Comparison of ENCODE assay signal across 8 cellular contexts in the genomic region with DNA sequence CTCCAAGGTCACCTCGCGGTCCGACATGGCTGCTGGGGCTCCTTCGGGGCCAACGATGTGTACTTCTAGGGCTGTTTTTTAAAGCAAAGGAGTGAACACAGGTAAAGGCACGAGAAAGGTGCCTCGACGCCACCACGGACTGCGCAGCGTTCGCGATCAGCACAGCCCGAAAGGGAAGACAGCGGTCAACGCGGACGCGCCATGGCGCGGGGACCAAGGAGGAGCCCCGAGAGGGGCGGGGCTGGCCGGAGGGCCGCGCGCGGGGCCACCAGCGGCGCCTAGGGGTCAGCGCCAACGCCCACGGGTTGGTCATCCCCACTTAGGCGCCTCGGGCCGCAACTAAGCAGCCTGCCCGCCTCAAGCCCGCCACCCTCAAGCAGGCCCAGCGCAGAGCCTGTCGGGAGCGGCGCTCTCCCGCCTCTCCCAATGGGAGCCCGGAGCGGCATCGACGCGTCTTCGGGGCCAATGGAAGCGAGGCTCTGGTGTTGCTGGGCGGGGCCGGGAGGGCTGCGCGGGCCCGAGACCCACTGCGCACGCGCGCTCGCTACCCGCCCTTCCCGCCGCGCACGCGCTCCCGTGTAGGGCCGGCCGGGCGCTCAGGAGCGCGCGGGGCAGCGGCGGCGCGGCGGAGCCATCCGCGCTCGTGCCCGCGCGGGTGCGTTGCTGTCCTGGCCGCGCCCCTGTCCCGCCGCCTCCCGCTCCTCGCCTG. TPM values are rescaled to one million over a fixed set of nuclear protein-coding genes. Genes with fewer than 3 reads are reported as not detected.
DNase-seq lines count a peak whose midpoint lies in the region; ATAC-seq and TF ChIP-seq lines count a peak whose summit lies in the region.

A gene with protein sequence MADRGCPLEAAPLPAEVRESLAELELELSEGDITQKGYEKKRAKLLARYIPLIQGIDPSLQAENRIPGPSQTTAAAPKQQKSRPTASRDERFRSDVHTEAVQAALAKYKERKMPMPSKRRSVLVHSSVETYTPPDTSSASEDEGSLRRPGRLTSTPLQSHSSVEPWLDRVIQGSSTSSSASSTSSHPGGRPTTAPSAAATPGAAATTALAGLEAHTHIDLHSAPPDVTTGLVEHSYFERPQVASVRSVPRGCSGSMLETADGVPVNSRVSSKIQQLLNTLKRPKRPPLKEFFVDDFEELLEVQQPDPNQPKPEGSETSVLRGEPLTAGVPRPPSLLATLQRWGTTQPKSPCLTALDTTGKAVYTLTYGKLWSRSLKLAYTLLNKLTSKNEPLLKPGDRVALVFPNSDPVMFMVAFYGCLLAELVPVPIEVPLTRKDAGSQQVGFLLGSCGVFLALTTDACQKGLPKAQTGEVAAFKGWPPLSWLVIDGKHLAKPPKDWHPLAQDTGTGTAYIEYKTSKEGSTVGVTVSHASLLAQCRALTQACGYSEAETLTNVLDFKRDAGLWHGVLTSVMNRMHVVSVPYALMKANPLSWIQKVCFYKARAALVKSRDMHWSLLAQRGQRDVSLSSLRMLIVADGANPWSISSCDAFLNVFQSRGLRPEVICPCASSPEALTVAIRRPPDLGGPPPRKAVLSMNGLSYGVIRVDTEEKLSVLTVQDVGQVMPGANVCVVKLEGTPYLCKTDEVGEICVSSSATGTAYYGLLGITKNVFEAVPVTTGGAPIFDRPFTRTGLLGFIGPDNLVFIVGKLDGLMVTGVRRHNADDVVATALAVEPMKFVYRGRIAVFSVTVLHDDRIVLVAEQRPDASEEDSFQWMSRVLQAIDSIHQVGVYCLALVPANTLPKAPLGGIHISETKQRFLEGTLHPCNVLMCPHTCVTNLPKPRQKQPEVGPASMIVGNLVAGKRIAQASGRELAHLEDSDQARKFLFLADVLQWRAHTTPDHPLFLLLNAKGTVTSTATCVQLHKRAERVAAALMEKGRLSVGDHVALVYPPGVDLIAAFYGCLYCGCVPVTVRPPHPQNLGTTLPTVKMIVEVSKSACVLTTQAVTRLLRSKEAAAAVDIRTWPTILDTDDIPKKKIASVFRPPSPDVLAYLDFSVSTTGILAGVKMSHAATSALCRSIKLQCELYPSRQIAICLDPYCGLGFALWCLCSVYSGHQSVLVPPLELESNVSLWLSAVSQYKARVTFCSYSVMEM (N-terminal part only) (plus strand): TSS at position 577 of the 709 bp plus-strand sequence. CDS start 241 bp downstream, outside the sequence.

- H3K27ac ChIP-seq in KMS-11 (peak within 1 kb of the TSS; percentile 95), Panc1 (ENCODE audit: low read length) (peak within 1 kb of the TSS; percentile 90), esophagus (ENCODE audit: low read depth in 2 of 2, low read length in 1 of 2) (peak within 1 kb of the TSS; percentile 84 to 89)

- H3K4me1 ChIP-seq in KMS-11 (ENCODE audit: low read depth, poor library complexity, severe bottlenecking), result peaks cover 14% of the 10 kb centered on the region
- H3K4me1 ChIP-seq in Panc1 (ENCODE audit: control insufficient read depth, insufficient read depth, low read length), result peaks cover 3% of the 10 kb centered on the region; the same call in 1 of the 2 replicates
- peaks cover 3 to 18% of the 10 kb centered on the region in 2 donors for H3K4me1 ChIP-seq in esophagus (ENCODE audit: control insufficient read depth in 2 of 2, insufficient read depth in 2 of 2, low read length in 1 of 2)
- peaks cover 14% of the 10 kb centered on the region for H3K4me1 ChIP-seq in mucosa of stomach (ENCODE audit: control insufficient read depth, insufficient read depth, low read length)

- intact Hi-C loops in Panc1 (cut with micrococcal nuclease; ENCODE audit: unreplicated experiment), result no loop called here

- 0% methylated on average over 57 to 91 of the region's 91 CpGs for WGBS in esophagus, 2 donors

- ATAC-seq in GM21786 (IDR thresholded peaks at IDR 0.05; ENCODE audit: unreplicated experiment), result peak; percentile 90
- peak; percentile 99 for ATAC-seq in Panc1
- peak; percentile 98 for ATAC-seq in activated T-cell treated with anti-CD3 and anti-CD28 coated beads, Interleukin-2, amount 50 U/mL, for 4 hours

- POLR2A ChIA-PET in Panc1 (lab: Charles Lee), result no interaction called here

- no peaks in the 10 kb centered on the region for H4K20me1 ChIP-seq in KMS-11 (ENCODE audit: insufficient read depth)

- H3K36me3 ChIP-seq in KMS-11 (ENCODE audit: insufficient read depth), result no peaks in the 10 kb centered on the region
- H3K36me3 ChIP-seq in Panc1 (ENCODE audit: control insufficient read depth, insufficient read depth, low read length), result peaks cover 9% of the 10 kb centered on the region; the same call in 1 of the 2 replicates
- H3K36me3 ChIP-seq in esophagus (ENCODE audit: control insufficient read depth in 2 of 2, insufficient read depth in 2 of 2, low read length in 1 of 2), result no peaks in the 10 kb centered on the region
- H3K36me3 ChIP-seq in mucosa of stomach (ENCODE audit: control insufficient read depth, insufficient read depth, low read length), result no peaks in the 10 kb centered on the region

- H3K4me1 Mint-ChIP-seq in activated T-cell treated with anti-CD3 and anti-CD28 coated beads, Interleukin-2, amount 50 U/mL, for 4 hours (ENCODE audit: low read depth), result peaks cover 43% of the 10 kb centered on the region

- no peaks in the 10 kb centered on the region for H3K27me3 Mint-ChIP-seq in activated T-cell treated with anti-CD3 and anti-CD28 coated beads, Interleukin-2, amount 50 U/mL, for 4 hours (ENCODE audit: low read depth)

- TF ChIP-seq CTCF in KMS-11 (conservative IDR thresholded peaks at IDR 0.05; ENCODE audit: low read depth, low read length), result no peak
- no peak for TF ChIP-seq CTCF in Panc1 (IDR thresholded peaks at IDR 0.05)

- no peaks in the 10 kb centered on the region for H3K9me3 ChIP-seq in Panc1 (ENCODE audit: control insufficient read depth, insufficient read depth, low read depth, low read length)
- H3K9me3 ChIP-seq in esophagus (ENCODE audit: control insufficient read depth in 2 of 2, insufficient read depth in 1 of 2, low read depth in 1 of 2, low read length in 1 of 2), result no peaks in the 10 kb centered on the region
- H3K9me3 ChIP-seq in mucosa of stomach (ENCODE audit: control insufficient read depth, low read length), result no peaks in the 10 kb centered on the region

- peak; percentile 87 for DNase-seq in DMS79 (lab: John Stamatoyannopoulos, UW)
- peak; percentile 53 for DNase-seq in Panc1 (ENCODE audit: low read depth, low spot score)
- DNase-seq in activated T-cell treated with anti-CD3 and anti-CD28 coated beads, Interleukin-2, amount 50 U/mL, for 4 hours, result peak; percentile 90
- DNase-seq in stimulated activated CD8-positive, alpha-beta memory T cell treated with anti-CD3 and anti-CD28 coated beads, Interleukin-4, amount 100 ng/mL, for 48 hours, result peak; percentile 92

- no TSS peak for BruUV-seq in Panc1 (replicated peaks; lab: Mats Ljungman, UMichigan)

- no peaks in the 10 kb centered on the region for H3K9me3 Mint-ChIP-seq in activated T-cell treated with anti-CD3 and anti-CD28 coated beads, Interleukin-2, amount 50 U/mL, for 4 hours

- in situ Hi-C loops in Panc1 (cut with HindIII; ENCODE audit: low pct_unique_long_range_greater_than_20kb, low sequenced_read_pairs), result no loop called here

- H2AFZ ChIP-seq in KMS-11 (ENCODE audit: low read depth), result peak within 1 kb of the TSS; percentile 90

- H3K4me3 ChIP-seq in KMS-11 (IDR thresholded peaks at IDR 0.05; ENCODE audit: insufficient read depth, low read depth, low read length) (no peak within 1 kb of the TSS), Panc1 (ENCODE audit: low read depth in 2 of 2, low read length in 2 of 2) (peak within 1 kb of the TSS; percentile 89 to 91), esophagus (ENCODE audit: low read depth in 1 of 2, low read length in 2 of 2) (peak within 1 kb of the TSS; percentile 66 to 89), mucosa of stomach (ENCODE audit: low read length) (peak within 1 kb of the TSS; percentile 77)

- H3K27me3 ChIP-seq in KMS-11 (ENCODE audit: insufficient read depth, low read depth) (no peaks in the 10 kb centered on the region), Panc1 (ENCODE audit: control insufficient read depth, insufficient read depth, low read length) (no peaks in the 10 kb centered on the region), esophagus (ENCODE audit: control insufficient read depth in 1 of 2, insufficient read depth in 2 of 2, low read length in 2 of 2) (no peaks in the 10 kb centered on the region), mucosa of stomach (ENCODE audit: control insufficient read depth, insufficient read depth, low read length) (no peaks in the 10 kb centered on the region)

- H3K4me2 ChIP-seq in KMS-11, result peak within 1 kb of the TSS; percentile 93

- peaks cover 4% of the 10 kb centered on the region for H3K36me3 Mint-ChIP-seq in activated T-cell treated with anti-CD3 and anti-CD28 coated beads, Interleukin-2, amount 50 U/mL, for 4 hours (ENCODE audit: insufficient read depth)

- peaks cover 33% of the 10 kb centered on the region for H3K79me2 ChIP-seq in KMS-11 (ENCODE audit: insufficient read depth, low read depth)

- CTCF ChIA-PET in Panc1 (lab: Charles Lee), result no interaction called here

- H3K9ac ChIP-seq in KMS-11 (peak within 1 kb of the TSS; percentile 97), mucosa of stomach (ENCODE audit: low read length) (peak within 1 kb of the TSS; percentile 81)

- H3K4me3 Mint-ChIP-seq in activated T-cell treated with anti-CD3 and anti-CD28 coated beads, Interleukin-2, amount 50 U/mL, for 4 hours, result peak within 1 kb of the TSS; percentile 88

RNA-seq across cellular contexts. Expression of the gene that starts here (rescaled TPM):
- 22.9 TPM for total RNA-seq in Panc1 (2021; ENCODE audit: unreplicated experiment)
- 13.2 TPM for polyA plus RNA-seq in Panc1 (2012; ENCODE audit: insufficient read length)
- total RNA-seq in activated T-cell treated with anti-CD3 and anti-CD28 coated beads, Interleukin-2, amount 50 U/mL, for 4 hours, result 10 to 100 TPM; 17.8 to 19.5 (median 18.9) TPM
- polyA plus RNA-seq in esophagus, result 10 to 100 TPM; 15.3 to 29.7 TPM
